Comparison of ENCODE assay signal across 27 cellular contexts in the genomic region with DNA sequence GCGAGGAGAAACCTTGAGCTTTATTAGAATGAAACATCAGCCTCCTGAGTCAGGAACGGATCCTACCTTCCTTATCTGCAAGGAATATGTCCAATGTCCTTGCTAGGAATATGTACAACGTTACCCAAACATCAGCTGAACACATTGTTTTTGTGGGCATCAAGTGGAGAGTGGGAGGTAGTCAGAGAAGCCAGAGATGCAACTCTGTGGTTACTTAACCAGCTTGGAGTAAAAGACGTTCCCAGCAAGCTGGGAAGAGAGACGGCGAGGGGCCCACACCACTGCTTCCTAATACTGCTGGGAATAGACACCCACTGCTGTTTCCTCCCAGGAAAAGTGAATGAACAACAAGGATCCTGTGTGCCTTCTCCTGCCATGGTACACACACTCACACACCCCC.
"Had no signal": no experiment of that assay in that cellular context is flagged by ENCODE, and none has a peak within 500 bp of the region (broad histone marks: within the 10 kb centered on the region; RNA-seq: fewer than 3 reads in every experiment).

No MANE protein-coding gene starts in this region.

- ATAC-seq: activated CD4-positive, alpha-beta T cell treated with anti-CD3 and anti-CD28 coated beads for 36 hours; activated naive CD4-positive, alpha-beta T cell treated with anti-CD3 and anti-CD28 coated beads, Interleukin-2, amount 50 U/mL, for 72 hours; activated T-helper 17 cell treated with anti-CD3 and anti-CD28 coated beads, Interleukin-2, amount 50 U/mL, for 72 hours; left lung; natural killer cell treated with Interleukin-12 subunit alpha and Interleukin-12 subunit beta and Interleukin-15 and Interleukin-18, amount 100 ng/mL, for 72 hours; right lobe of liver; stimulated activated memory B cell treated with anti-CD40 and anti-IgM and Interleukin-4, amounts not matched to agents 10 μg/mL and 1 μg/mL and 100 μg/mL, for 72 hours had no signal

- H3K9me3 ChIP-seq: ascending aorta, left lung, right lobe of liver, transverse colon had no signal

- DNase-seq: activated B cell treated with CpG ODN at 0.5 μM for 24 hours; activated CD4-positive, alpha-beta T cell treated with anti-CD3 and anti-CD28 coated beads for 36 hours; activated CD4-positive, alpha-beta T cell treated with anti-CD3 and anti-CD28 coated beads, Interleukin-2, amount 50 U/mL, for 4 hours; activated CD8-positive, alpha-beta memory T cell treated with anti-CD3 and anti-CD28 coated beads for 24 hours; activated CD8-positive, alpha-beta memory T cell treated with anti-CD3 and anti-CD28 coated beads, Interleukin-2, amount 50 U/mL, for 4 hours; activated T-cell treated with anti-CD3 and anti-CD28 coated beads, Interleukin-2, amount 50 U/mL, for 24 hours; effector CD8-positive, alpha-beta T cell; glutamatergic neuron; hippocampal formation; kidney glomerular epithelial cell; left lung; nucleus accumbens; posterior cingulate gyrus; right lobe of liver; small intestine; stimulated activated CD4-positive, alpha-beta T cell treated with anti-CD3 and anti-CD28 coated beads, Interleukin-15, amount 100 ng/mL, for 24 hours; T1000; transverse colon had no signal

- H3K27me3 Mint-ChIP-seq: activated B cell treated with CpG ODN at 0.5 μM for 24 hours; stimulated activated memory B cell treated with anti-CD40 and anti-IgM and Interleukin-4, amounts not matched to agents 10 μg/mL and 1 μg/mL and 100 μg/mL, for 72 hours had no signal

- H3K9me3 Mint-ChIP-seq: activated B cell treated with CpG ODN at 0.5 μM for 24 hours; activated naive CD4-positive, alpha-beta T cell treated with anti-CD3 and anti-CD28 coated beads, Interleukin-2, amount 50 U/mL, for 72 hours; activated T-cell treated with anti-CD3 and anti-CD28 coated beads, Interleukin-2, amount 50 U/mL, for 24 hours; activated T-helper 17 cell treated with anti-CD3 and anti-CD28 coated beads, Interleukin-2, amount 50 U/mL, for 72 hours; natural killer cell treated with Interleukin-12 subunit alpha and Interleukin-12 subunit beta and Interleukin-15 and Interleukin-18, amount 100 ng/mL, for 72 hours; stimulated activated memory B cell treated with anti-CD40 and anti-IgM and Interleukin-4, amounts not matched to agents 10 μg/mL and 1 μg/mL and 100 μg/mL, for 72 hours; T-helper 1 cell treated with Interleukin-12 subunit alpha and Interleukin-12 subunit beta and Interleukin-4 antibody, amounts not matched to agents 30 μg/mL and 1 μg/mL, for 36 hours had no signal

- H3K4me1 ChIP-seq: ascending aorta, left lung, right lobe of liver, transverse colon had no signal

- H3K4me3 ChIP-seq: ascending aorta, left lung, lung, right lobe of liver, transverse colon had no signal

- H3K36me3 ChIP-seq: ascending aorta, left lung, right lobe of liver, transverse colon had no signal

- H3K27ac ChIP-seq: ascending aorta, left lung, right lobe of liver, transverse colon had no signal

- H3K36me3 Mint-ChIP-seq: activated naive CD4-positive, alpha-beta T cell treated with anti-CD3 and anti-CD28 coated beads, Interleukin-2, amount 50 U/mL, for 72 hours; natural killer cell treated with Interleukin-12 subunit alpha and Interleukin-12 subunit beta and Interleukin-15 and Interleukin-18, amount 100 ng/mL, for 72 hours; stimulated activated memory B cell treated with anti-CD40 and anti-IgM and Interleukin-4, amounts not matched to agents 10 μg/mL and 1 μg/mL and 100 μg/mL, for 72 hours had no signal

- H3K4me1 Mint-ChIP-seq: activated B cell treated with CpG ODN at 0.5 μM for 24 hours; activated CD4-positive, alpha-beta T cell treated with anti-CD3 and anti-CD28 coated beads for 36 hours; activated T-helper 17 cell treated with anti-CD3 and anti-CD28 coated beads, Interleukin-2, amount 50 U/mL, for 72 hours; stimulated activated memory B cell treated with anti-CD40 and anti-IgM and Interleukin-4, amounts not matched to agents 10 μg/mL and 1 μg/mL and 100 μg/mL, for 72 hours had no signal

- H3K4me3 Mint-ChIP-seq: activated B cell treated with CpG ODN at 0.5 μM for 24 hours; activated CD4-positive, alpha-beta T cell treated with anti-CD3 and anti-CD28 coated beads for 36 hours; activated T-cell treated with anti-CD3 and anti-CD28 coated beads, Interleukin-2, amount 50 U/mL, for 24 hours; activated T-helper 17 cell treated with anti-CD3 and anti-CD28 coated beads, Interleukin-2, amount 50 U/mL, for 72 hours; natural killer cell treated with Interleukin-12 subunit alpha and Interleukin-12 subunit beta and Interleukin-15 and Interleukin-18, amount 100 ng/mL, for 72 hours; stimulated activated memory B cell treated with anti-CD40 and anti-IgM and Interleukin-4, amounts not matched to agents 10 μg/mL and 1 μg/mL and 100 μg/mL, for 72 hours; T-helper 1 cell treated with Interleukin-12 subunit alpha and Interleukin-12 subunit beta and Interleukin-4 antibody, amounts not matched to agents 30 μg/mL and 1 μg/mL, for 36 hours had no signal

- FAIRE-seq: bronchial epithelial cell, frontal cortex, small intestine had no signal

- H3K27ac Mint-ChIP-seq: activated B cell treated with CpG ODN at 0.5 μM for 24 hours; activated CD4-positive, alpha-beta T cell treated with anti-CD3 and anti-CD28 coated beads for 36 hours; activated naive CD4-positive, alpha-beta T cell treated with anti-CD3 and anti-CD28 coated beads, Interleukin-2, amount 50 U/mL, for 72 hours; activated T-cell treated with anti-CD3 and anti-CD28 coated beads, Interleukin-2, amount 50 U/mL, for 24 hours; activated T-helper 17 cell treated with anti-CD3 and anti-CD28 coated beads, Interleukin-2, amount 50 U/mL, for 72 hours; natural killer cell treated with Interleukin-12 subunit alpha and Interleukin-12 subunit beta and Interleukin-15 and Interleukin-18, amount 100 ng/mL, for 72 hours; stimulated activated memory B cell treated with anti-CD40 and anti-IgM and Interleukin-4, amounts not matched to agents 10 μg/mL and 1 μg/mL and 100 μg/mL, for 72 hours; T-helper 1 cell treated with Interleukin-12 subunit alpha and Interleukin-12 subunit beta and Interleukin-4 antibody, amounts not matched to agents 30 μg/mL and 1 μg/mL, for 36 hours had no signal

- H3K27me3 ChIP-seq: ascending aorta, left lung, right lobe of liver, transverse colon had no signal
